Comparison of ENCODE assay signal across 20 cellular contexts in genomic region chr4:184255361-184255760, GRCh38. TPM values are rescaled to one million over a fixed set of nuclear protein-coding genes. Genes with fewer than 3 reads are reported as not detected.
DNase-seq lines count a peak whose midpoint lies in the region; ATAC-seq lines count a peak whose summit lies in the region.
"Had no signal": no experiment of that assay in that cellular context is flagged by ENCODE, and none has a peak within 500 bp of the region (broad histone marks: within the 10 kb centered on the region; RNA-seq: fewer than 3 reads in every experiment).

No MANE protein-coding gene starts in this region.

- H4K91ac ChIP-seq in trophoblast cell (ENCODE audit: low read depth, low read length) = no peak overlapping the region

- H3K27ac ChIP-seq in right cardiac atrium (ENCODE audit: low read length) (no peak overlapping the region), trophoblast cell (ENCODE audit: low read depth, low read length) (no peak overlapping the region)
- H3K27ac ChIP-seq: sigmoid colon, stomach, vagina had no signal

- H2AK5ac ChIP-seq in trophoblast cell (ENCODE audit: low read length) = no peak overlapping the region

- 57% methylated on average over 4 of the region's 4 CpGs for WGBS in right cardiac atrium
- WGBS in trophoblast cell (ENCODE audit: extremely low coverage, insufficient coverage, insufficient read length) = no CpG with 5 or more reads among the region's 4 CpGs

- peaks cover 27% of the 10 kb centered on the region for H3K27me3 Mint-ChIP-seq in T-helper 17 cell
- H3K27me3 Mint-ChIP-seq: activated naive CD8-positive, alpha-beta T cell treated with anti-CD3 and anti-CD28 coated beads, Interleukin-2, amount 10 ng/mL, durations not matched to agents 7 days and 5 days had no signal

- no peak overlapping the region for H2BK120ac ChIP-seq in trophoblast cell (ENCODE audit: insufficient read depth, low read length, poor library complexity)

- H3K79me1 ChIP-seq in trophoblast cell (ENCODE audit: low read length) = no peaks in the 10 kb centered on the region

- H4K12ac ChIP-seq in trophoblast cell (ENCODE audit: low read depth, low read length) = no peak overlapping the region

- peaks cover 9% of the 10 kb centered on the region for H3K4me1 Mint-ChIP-seq in T-helper 17 cell
- H3K4me1 Mint-ChIP-seq: nephron had no signal

- no peak overlapping the region for H3K4me3 Mint-ChIP-seq in T-helper 17 cell
- H3K4me3 Mint-ChIP-seq: activated naive CD8-positive, alpha-beta T cell treated with anti-CD3 and anti-CD28 coated beads, Interleukin-2, amount 10 ng/mL, durations not matched to agents 7 days and 5 days; activated T-cell treated with anti-CD3 and anti-CD28 coated beads, Interleukin-2, amount 50 U/mL, for 72 hours; nephron had no signal

- intact Hi-C loops in right cardiac atrium (cut with DNase I) = loop anchor here in 1 of 4 donors (10.0 kb wide), 1 partner anchor 289 kb away; no protein-coding TSS in a partner anchor

- no peak overlapping the region for H3K14ac ChIP-seq in trophoblast cell (ENCODE audit: low read length)

- H3K79me2 ChIP-seq in trophoblast cell (ENCODE audit: control insufficient read depth, insufficient read depth, low read length, poor library complexity) = no peaks in the 10 kb centered on the region

- H3K9me3 ChIP-seq in right cardiac atrium (ENCODE audit: control insufficient read depth, low read length) = no peaks in the 10 kb centered on the region
- H3K9me3 ChIP-seq in trophoblast cell (ENCODE audit: insufficient read depth, low read depth, low read length) = peaks cover 7% of the 10 kb centered on the region
- no peaks in the 10 kb centered on the region for H3K9me3 ChIP-seq in T-helper 17 cell (ENCODE audit: control insufficient read depth, low read length, poor library complexity, severe bottlenecking)
- H3K9me3 ChIP-seq: sigmoid colon, stomach, vagina had no signal

- H3K36me3 Mint-ChIP-seq in T-helper 17 cell (ENCODE audit: low read depth) = peaks cover 2% of the 10 kb centered on the region
- H3K36me3 Mint-ChIP-seq: activated naive CD8-positive, alpha-beta T cell treated with anti-CD3 and anti-CD28 coated beads, Interleukin-2, amount 10 ng/mL, durations not matched to agents 7 days and 5 days had no signal

- H3K4me1 ChIP-seq in right cardiac atrium (ENCODE audit: control insufficient read depth, insufficient read depth, low read length) = no peaks in the 10 kb centered on the region
- no peaks in the 10 kb centered on the region for H3K4me1 ChIP-seq in trophoblast cell (ENCODE audit: control insufficient read depth in 1 of 2, insufficient read depth in 2 of 2, low read length in 2 of 2)
- H3K4me1 ChIP-seq: sigmoid colon, stomach, vagina had no signal

- no peak overlapping the region for H4K8ac ChIP-seq in trophoblast cell (ENCODE audit: low read depth, low read length)

- H2BK5ac ChIP-seq in trophoblast cell (ENCODE audit: low read depth, low read length, poor library complexity) = no peak overlapping the region

- in situ Hi-C loops in G401 (cut with HindIII; ENCODE audit: low sequenced_read_pairs) = no loop called here

- peak overlapping the region; percentile 25 for H2BK12ac ChIP-seq in trophoblast cell (ENCODE audit: low read length)

- no peak overlapping the region for H3K4me3 ChIP-seq in right cardiac atrium (ENCODE audit: low read length)
- H3K4me3 ChIP-seq in trophoblast cell (ENCODE audit: low read depth, low read length) = no peak overlapping the region
- H3K4me3 ChIP-seq: sigmoid colon, stomach, vagina had no signal

- H3K18ac ChIP-seq in trophoblast cell (ENCODE audit: low read length) = no peak overlapping the region

- no peak overlapping the region for H3K27ac Mint-ChIP-seq in T-helper 17 cell
- H3K27ac Mint-ChIP-seq: activated naive CD8-positive, alpha-beta T cell treated with anti-CD3 and anti-CD28 coated beads, Interleukin-2, amount 10 ng/mL, durations not matched to agents 7 days and 5 days; activated T-cell treated with anti-CD3 and anti-CD28 coated beads, Interleukin-2, amount 50 U/mL, for 72 hours; nephron had no signal

- no peaks in the 10 kb centered on the region for H3K27me3 ChIP-seq in right cardiac atrium (ENCODE audit: control insufficient read depth, insufficient read depth)
- H3K27me3 ChIP-seq in trophoblast cell (ENCODE audit: insufficient read depth, low read length) = no peaks in the 10 kb centered on the region
- H3K27me3 ChIP-seq: sigmoid colon, stomach, vagina had no signal

- ATAC-seq in right cardiac atrium (peak; percentile 50 to 56), T-helper 17 cell (no peak)
- no peak for ATAC-seq in stimulated activated naive CD8-positive, alpha-beta T cell treated with anti-CD3 and anti-CD28 coated beads, Interleukin-15, Interleukin-2, amounts not matched to agents 100 U/mL and 50 U/mL, for 24 hours
- ATAC-seq: activated T-cell treated with anti-CD3 and anti-CD28 coated beads, Interleukin-2, amount 50 U/mL, for 72 hours had no signal

- no peak overlapping the region for H3K9ac ChIP-seq in trophoblast cell (ENCODE audit: low read length)

- H3K23ac ChIP-seq in trophoblast cell (ENCODE audit: low read length) = no peak overlapping the region

- no peak overlapping the region for H3K4me2 ChIP-seq in trophoblast cell (ENCODE audit: low read length)

- DNase-seq in G401 (ENCODE audit: low spot score) (peak; percentile 17), anterior cingulate cortex (lab: John Stamatoyannopoulos, UW) (peak in 52 of 58 donors; percentile 8 to 89 (median 46)), right cardiac atrium (peak in 1 of 3 donors; percentile 47), trophoblast cell (no peak), NCI-H748 treated with DMSO at 0.1 percent for 48 hours (lab: John Stamatoyannopoulos, UW) (no peak), T-helper 17 cell (no peak)
- DNase-seq in stimulated activated naive CD8-positive, alpha-beta T cell treated with anti-CD3 and anti-CD28 coated beads, Interleukin-15, Interleukin-2, amounts not matched to agents 100 U/mL and 50 U/mL, for 24 hours = no peak
- DNase-seq: activated naive CD8-positive, alpha-beta T cell treated with anti-CD3 and anti-CD28 coated beads, Interleukin-2, amount 10 ng/mL, durations not matched to agents 7 days and 5 days; activated T-cell treated with anti-CD3 and anti-CD28 coated beads, Interleukin-2, amount 50 U/mL, for 72 hours; COR-L47; NCI-H1048; NCI-H2029; sigmoid colon; stomach; T-helper 2 cell had no signal

- H2AFZ ChIP-seq in trophoblast cell (ENCODE audit: insufficient read depth, low read length, poor library complexity) = no peak overlapping the region

- no peak overlapping the region for H3K4ac ChIP-seq in trophoblast cell (ENCODE audit: low read depth, low read length)

- H3K36me3 ChIP-seq in trophoblast cell (ENCODE audit: control insufficient read depth in 1 of 2, insufficient read depth in 2 of 2, low read length in 2 of 2) = no peaks in the 10 kb centered on the region
- H3K36me3 ChIP-seq: sigmoid colon, stomach, vagina had no signal

RNA-seq across cellular contexts. Expression of gene ENPP6, which starts 37.7 kb away (rescaled TPM):
- not detected in 2 replicates for total RNA-seq in G401 (2014; rRNA removed; shearing (Covaris generic))
- total RNA-seq in right cardiac atrium (under 1 TPM in 2 of 4 donors, not detected in 2; 0.12 to 0.31 TPM), T-helper 17 cell (not detected)
- 0.05 TPM for polyA plus RNA-seq in right cardiac atrium
- 0.15 and 0.28 TPM in 2 replicates for polyA plus RNA-seq in trophoblast cell (2013)
- total RNA-seq: bronchial epithelial cell, mesenteric fat pad, NCI-H460 had no signal

Comparison
In these comparisons a context has a peak if more than half of its experiments do, and no peak if none do; other contexts are left out.
1. DNase-seq: peak in G401 (single experiment) and anterior cingulate cortex (52 of 58); none in trophoblast cell (0 of 2), stimulated activated naive CD8-positive, alpha-beta T cell treated with anti-CD3 and anti-CD28 coated beads, Interleukin-15, Interleukin-2, amounts not matched to agents 100 U/mL and 50 U/mL, for 24 hours (single experiment), NCI-H748 treated with DMSO at 0.1 percent for 48 hours (single experiment) and T-helper 17 cell (0 of 3).
2. ATAC-seq: peak in right cardiac atrium (2 of 2); none in stimulated activated naive CD8-positive, alpha-beta T cell treated with anti-CD3 and anti-CD28 coated beads, Interleukin-15, Interleukin-2, amounts not matched to agents 100 U/mL and 50 U/mL, for 24 hours (single experiment) and T-helper 17 cell (single experiment).